17 cellular contexts compared by ENCODE assay signal in genomic region chr7:4838626-4839334, GRCh38. TPM values are rescaled to one million over a fixed set of nuclear protein-coding genes. Genes with fewer than 3 reads are reported as not detected.
"Had no signal": no experiment of that assay in that cellular context is flagged by ENCODE, and none has a peak within 500 bp of the region (broad histone marks: within the 10 kb centered on the region; RNA-seq: fewer than 3 reads in every experiment).

No MANE protein-coding gene starts in this region.

- H3K36me3 ChIP-seq: breast epithelium, neural progenitor cell, ovary had no signal

- H3K27ac ChIP-seq: ascending aorta, epithelial cell of prostate, neural progenitor cell, ovary, tibial nerve had no signal

- H3K27me3 ChIP-seq: ascending aorta, breast epithelium, heart right ventricle, neural progenitor cell, ovary, tibial nerve had no signal

- H3K4me3 ChIP-seq: ascending aorta, breast epithelium, heart right ventricle, neural progenitor cell, ovary, tibial nerve had no signal

- H2AFZ ChIP-seq: neural progenitor cell had no signal

- ATAC-seq: activated CD4-positive, CD25-positive, alpha-beta regulatory T cell treated with anti-CD3 and anti-CD28 coated beads, Interleukin-2, amount 50 U/mL, for 24 hours; effector memory CD8-positive, alpha-beta T cell; left lobe of liver had no signal

- H3K9me3 Mint-ChIP-seq: activated naive CD4-positive, alpha-beta T cell treated with anti-CD3 and anti-CD28 coated beads for 36 hours; activated T-helper 1 cell treated with anti-CD3 and anti-CD28 coated beads, Interleukin-12 subunit alpha, Interleukin-12 subunit beta, Interleukin-2, Interleukin-4 antibody, amounts not matched to agents 30 ng/mL and 10 ng/mL and 1 ng/mL, durations not matched to agents 14 hours and 24 hours and 36 hours; effector memory CD8-positive, alpha-beta T cell; memory B cell; neural progenitor cell had no signal

- H3K4me1 Mint-ChIP-seq: memory B cell had no signal

- H3K9me3 ChIP-seq: ascending aorta, breast epithelium, heart right ventricle, ovary, tibial nerve had no signal

- H3K27ac Mint-ChIP-seq: activated naive CD4-positive, alpha-beta T cell treated with anti-CD3 and anti-CD28 coated beads for 36 hours; activated T-helper 1 cell treated with anti-CD3 and anti-CD28 coated beads, Interleukin-12 subunit alpha, Interleukin-12 subunit beta, Interleukin-2, Interleukin-4 antibody, amounts not matched to agents 30 ng/mL and 10 ng/mL and 1 ng/mL, durations not matched to agents 14 hours and 24 hours and 36 hours; effector memory CD8-positive, alpha-beta T cell; memory B cell; neural progenitor cell had no signal

- H3K36me3 Mint-ChIP-seq: memory B cell, neural progenitor cell had no signal

- H3K4me1 ChIP-seq: ascending aorta, breast epithelium had no signal

- H3K4me3 Mint-ChIP-seq: activated naive CD4-positive, alpha-beta T cell treated with anti-CD3 and anti-CD28 coated beads for 36 hours; activated T-helper 1 cell treated with anti-CD3 and anti-CD28 coated beads, Interleukin-12 subunit alpha, Interleukin-12 subunit beta, Interleukin-2, Interleukin-4 antibody, amounts not matched to agents 30 ng/mL and 10 ng/mL and 1 ng/mL, durations not matched to agents 14 hours and 24 hours and 36 hours; effector memory CD8-positive, alpha-beta T cell; memory B cell; neural progenitor cell had no signal

- H3K9ac ChIP-seq: neural progenitor cell had no signal

- DNase-seq: activated naive CD4-positive, alpha-beta T cell treated with anti-CD3 and anti-CD28 coated beads for 36 hours; dermis blood vessel endothelial cell; effector memory CD8-positive, alpha-beta T cell; ovary; stimulated activated CD4-positive, alpha-beta T cell treated with anti-CD3 and anti-CD28 coated beads, Interleukin-4, amount 100 ng/mL, for 24 hours; stimulated activated naive CD4-positive, alpha-beta T cell had no signal

RNA-seq across cellular contexts. Expression of gene PAPOLB, which starts 23.1 kb away (rescaled TPM):
- total RNA-seq: activated CD8-positive, alpha-beta memory T cell treated with anti-CD3 and anti-CD28 coated beads for 36 hours; activated naive CD4-positive, alpha-beta T cell treated with anti-CD3 and anti-CD28 coated beads for 36 hours; activated T-helper 1 cell treated with anti-CD3 and anti-CD28 coated beads, Interleukin-12 subunit alpha, Interleukin-12 subunit beta, Interleukin-2, Interleukin-4 antibody, amounts not matched to agents 30 ng/mL and 10 ng/mL and 1 ng/mL, durations not matched to agents 14 hours and 24 hours and 36 hours; ascending aorta; left lobe of liver had no signal
- polyA plus RNA-seq: ovary had no signal
